ENCODE assay signal across 24 cellular contexts in the genomic region with DNA sequence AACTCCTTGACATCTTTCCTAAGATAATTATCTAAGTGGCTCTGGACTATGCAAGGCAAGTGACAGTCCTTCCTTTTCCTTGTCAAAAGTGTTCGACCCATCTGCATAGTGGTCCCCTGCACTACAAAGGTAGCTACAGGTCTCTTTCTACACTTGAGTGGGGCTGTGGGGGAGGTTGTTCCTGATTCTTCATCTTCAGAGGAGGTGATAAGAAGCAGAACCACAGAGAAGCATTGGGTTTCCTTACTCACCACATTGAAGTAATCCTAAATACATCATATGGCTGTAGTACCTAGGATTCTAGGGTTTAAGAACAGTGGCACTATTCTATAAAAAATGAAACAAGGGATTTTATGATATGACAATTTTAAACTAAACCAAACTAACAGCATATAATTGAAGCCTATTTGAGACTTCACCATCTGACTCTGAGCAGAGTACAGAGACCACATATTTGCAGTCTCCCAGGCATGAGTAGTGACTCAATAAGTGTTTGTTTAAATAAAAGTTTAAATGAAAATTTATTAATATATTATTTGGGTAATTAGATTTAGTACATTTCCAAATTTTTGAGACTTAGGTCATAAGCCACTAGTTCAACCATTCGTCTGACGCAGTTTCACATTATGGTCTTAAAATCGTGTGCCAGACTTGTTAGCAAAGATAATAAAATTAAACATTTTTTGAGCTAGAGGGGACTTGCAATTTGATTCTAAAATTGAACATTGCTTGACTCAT. TPM values are rescaled to one million over a fixed set of nuclear protein-coding genes. Genes with fewer than 3 reads are reported as not detected.
DNase-seq lines count a peak whose midpoint lies in the region; ATAC-seq and TF ChIP-seq lines count a peak whose summit lies in the region.
"Had no signal": no experiment of that assay in that cellular context is flagged by ENCODE, and none has a peak within 500 bp of the region (broad histone marks: within the 10 kb centered on the region; RNA-seq: fewer than 3 reads in every experiment).

No MANE protein-coding gene starts in this region.

- H3K4me1 Mint-ChIP-seq in activated CD8-positive, alpha-beta memory T cell treated with anti-CD3 and anti-CD28 coated beads, Interleukin-2, amount 10 ng/mL, durations not matched to agents 7 days and 5 days: peaks cover 22% of the 10 kb centered on the region
- H3K4me1 Mint-ChIP-seq in activated CD4-positive, alpha-beta memory T cell treated with anti-CD3 and anti-CD28 coated beads, Interleukin-2, amount 10 ng/mL, durations not matched to agents 7 days and 5 days: peaks cover 17% of the 10 kb centered on the region
- H3K4me1 Mint-ChIP-seq: naive B cell had no signal

- H3K27me3 ChIP-seq in spleen (replicated peaks in 1 of 7): no peaks in the 10 kb centered on the region
- H3K27me3 ChIP-seq: BLaER1, heart left ventricle, MG63 had no signal

- no peak for DNase-seq in activated CD8-positive, alpha-beta memory T cell treated with anti-CD3 and anti-CD28 coated beads, Interleukin-2, amount 10 ng/mL, durations not matched to agents 7 days and 5 days
- DNase-seq in activated CD8-positive, alpha-beta memory T cell treated with anti-CD3 and anti-CD28 coated beads, Interleukin-2, amount 50 U/mL, for 4 hours: no peak
- no peak for DNase-seq in activated CD4-positive, alpha-beta memory T cell treated with anti-CD3 and anti-CD28 coated beads, Interleukin-2, amount 10 ng/mL, durations not matched to agents 7 days and 5 days
- DNase-seq in iris pigment epithelial cell (ENCODE audit: low read depth): peak; percentile 42
- DNase-seq in superior temporal gyrus (ENCODE audit: extremely low spot score): peak; percentile 29
- DNase-seq in NCI-H2107 (lab: John Stamatoyannopoulos, UW): no peak
- no peak for DNase-seq in spleen
- DNase-seq in NCI-H345 (lab: John Stamatoyannopoulos, UW): no peak
- DNase-seq: activated CD4-positive, alpha-beta T cell treated with anti-CD3 and anti-CD28 coated beads, Interleukin-2, amount 50 U/mL, for 4 hours; amygdala; DMS 273 treated with DMSO at 0.1 percent for 48 hours; GOT3; heart left ventricle; lower lobe of right lung; MG63; naive B cell; NCI-H1694; RPMI8226; stimulated activated CD4-positive, alpha-beta T cell treated with anti-CD3 and anti-CD28 coated beads, Interleukin-4, amount 100 ng/mL, for 24 hours; substantia nigra had no signal

- no peak overlapping the region for H3K27ac ChIP-seq in spleen
- H3K27ac ChIP-seq: 22Rv1, BLaER1, heart left ventricle, lower lobe of right lung, skin epidermis had no signal

- no peak for TF ChIP-seq CTCF in spleen (IDR thresholded peaks at IDR 0.05 in 8 of 11, conservative IDR thresholded peaks at IDR 0.05 in 3 of 11)

- POLR2A ChIA-PET in activated CD4-positive, alpha-beta memory T cell treated with anti-CD3 and anti-CD28 coated beads, Interleukin-2, amount 10 ng/mL, durations not matched to agents 7 days and 5 days (lab: Charles Lee): interaction anchor here (1.0 to 2.2 kb wide), 4 partner anchors 55 to 199 kb away, joined by 3 to 11 read pairs (median 4); a partner anchor contains a TSS

- intact Hi-C loops in spleen (cut with DNase I; ENCODE audit: low total_unique reads): no loop called here

- no peak overlapping the region for H3K4me3 ChIP-seq in spleen
- H3K4me3 ChIP-seq: BLaER1, heart left ventricle, lower lobe of right lung, MG63, skin epidermis had no signal

- CTCF ChIA-PET in activated CD8-positive, alpha-beta memory T cell treated with anti-CD3 and anti-CD28 coated beads, Interleukin-2, amount 10 ng/mL, durations not matched to agents 7 days and 5 days (lab: Charles Lee): interaction anchor here (1.1 to 3.2 kb wide), 8 partner anchors 13 to 199 kb away, joined by 3 to 17 read pairs (median 4); a partner anchor contains a TSS
- CTCF ChIA-PET in activated CD4-positive, alpha-beta memory T cell treated with anti-CD3 and anti-CD28 coated beads, Interleukin-2, amount 10 ng/mL, durations not matched to agents 7 days and 5 days (lab: Charles Lee): interaction anchor here (0.9 to 1.6 kb wide), 2 partner anchors 16 to 54 kb away, joined by 3 read pairs; no protein-coding TSS in a partner anchor

- H3K36me3 Mint-ChIP-seq in activated CD8-positive, alpha-beta memory T cell treated with anti-CD3 and anti-CD28 coated beads, Interleukin-2, amount 10 ng/mL, durations not matched to agents 7 days and 5 days: peaks cover 2% of the 10 kb centered on the region
- H3K36me3 Mint-ChIP-seq in activated CD4-positive, alpha-beta memory T cell treated with anti-CD3 and anti-CD28 coated beads, Interleukin-2, amount 10 ng/mL, durations not matched to agents 7 days and 5 days (ENCODE audit: low read depth): no peaks in the 10 kb centered on the region
- H3K36me3 Mint-ChIP-seq: naive B cell had no signal

- TF ChIP-seq POLR2A in spleen (IDR thresholded peaks at IDR 0.05): no peak

- no peaks in the 10 kb centered on the region for H3K36me3 ChIP-seq in spleen
- H3K36me3 ChIP-seq: BLaER1, heart left ventricle, lower lobe of right lung, MG63 had no signal

- WGBS in spleen, 5 donors: 54 to 70% (median 59%) methylated on average over 4 of the region's 4 CpGs

- peak overlapping the region; percentile 14 for H3K4me3 Mint-ChIP-seq in activated CD8-positive, alpha-beta memory T cell treated with anti-CD3 and anti-CD28 coated beads, Interleukin-2, amount 10 ng/mL, durations not matched to agents 7 days and 5 days
- H3K4me3 Mint-ChIP-seq in activated CD4-positive, alpha-beta memory T cell treated with anti-CD3 and anti-CD28 coated beads, Interleukin-2, amount 10 ng/mL, durations not matched to agents 7 days and 5 days: no peak overlapping the region
- H3K4me3 Mint-ChIP-seq: naive B cell had no signal

- ATAC-seq in activated CD8-positive, alpha-beta memory T cell treated with anti-CD3 and anti-CD28 coated beads, Interleukin-2, amount 10 ng/mL, durations not matched to agents 7 days and 5 days: peak; percentile 44
- ATAC-seq: heart left ventricle had no signal

- H3K27me3 Mint-ChIP-seq in activated CD8-positive, alpha-beta memory T cell treated with anti-CD3 and anti-CD28 coated beads, Interleukin-2, amount 10 ng/mL, durations not matched to agents 7 days and 5 days: no peaks in the 10 kb centered on the region
- H3K27me3 Mint-ChIP-seq in activated CD4-positive, alpha-beta memory T cell treated with anti-CD3 and anti-CD28 coated beads, Interleukin-2, amount 10 ng/mL, durations not matched to agents 7 days and 5 days: peaks cover 3% of the 10 kb centered on the region
- H3K27me3 Mint-ChIP-seq: progenitor cell of endocrine pancreas had no signal

- H3K9me3 ChIP-seq in spleen: no peaks in the 10 kb centered on the region
- H3K9me3 ChIP-seq: BLaER1, heart left ventricle, lower lobe of right lung, MG63 had no signal

- H3K9me3 Mint-ChIP-seq in activated CD8-positive, alpha-beta memory T cell treated with anti-CD3 and anti-CD28 coated beads, Interleukin-2, amount 10 ng/mL, durations not matched to agents 7 days and 5 days (ENCODE audit: low read depth): no peaks in the 10 kb centered on the region
- H3K9me3 Mint-ChIP-seq in activated CD4-positive, alpha-beta memory T cell treated with anti-CD3 and anti-CD28 coated beads, Interleukin-2, amount 10 ng/mL, durations not matched to agents 7 days and 5 days: no peaks in the 10 kb centered on the region
- H3K9me3 Mint-ChIP-seq: naive B cell had no signal

- peaks cover 0 to 21% (median 3%) of the 10 kb centered on the region in 6 donors for H3K4me1 ChIP-seq in spleen
- H3K4me1 ChIP-seq: BLaER1, heart left ventricle, lower lobe of right lung had no signal

- peak overlapping the region; percentile 75 for H3K27ac Mint-ChIP-seq in activated CD8-positive, alpha-beta memory T cell treated with anti-CD3 and anti-CD28 coated beads, Interleukin-2, amount 10 ng/mL, durations not matched to agents 7 days and 5 days
- H3K27ac Mint-ChIP-seq in activated CD4-positive, alpha-beta memory T cell treated with anti-CD3 and anti-CD28 coated beads, Interleukin-2, amount 10 ng/mL, durations not matched to agents 7 days and 5 days: peak overlapping the region; percentile 74
- H3K27ac Mint-ChIP-seq: naive B cell, progenitor cell of endocrine pancreas had no signal

RNA-seq across cellular contexts. Expression of a gene that starts 54.9 kb away (rescaled TPM):
- 10 to 100 TPM; 71.4 to 77.4 TPM for total RNA-seq in activated CD8-positive, alpha-beta memory T cell treated with anti-CD3 and anti-CD28 coated beads, Interleukin-2, amount 10 ng/mL, durations not matched to agents 7 days and 5 days
- 10 to 100 TPM; 73.5 to 79.6 TPM for total RNA-seq in activated CD4-positive, alpha-beta memory T cell treated with anti-CD3 and anti-CD28 coated beads, Interleukin-2, amount 10 ng/mL, durations not matched to agents 7 days and 5 days
- 100 to 1,000 TPM in 3 of 7 donors, 10 to 100 TPM in 4; 65.7 to 120 (median 80.7) TPM for total RNA-seq in spleen
- polyA plus RNA-seq in spleen: 10 to 100 TPM; 16.9 to 24.5 (median 17.9) TPM

Comparison
In these comparisons a context has a peak if more than half of its experiments do, and no peak if none do; other contexts are left out.
1. DNase-seq: peak in iris pigment epithelial cell (single experiment) and superior temporal gyrus (single experiment); none in activated CD8-positive, alpha-beta memory T cell treated with anti-CD3 and anti-CD28 coated beads, Interleukin-2, amount 10 ng/mL, durations not matched to agents 7 days and 5 days (single experiment), activated CD8-positive, alpha-beta memory T cell treated with anti-CD3 and anti-CD28 coated beads, Interleukin-2, amount 50 U/mL, for 4 hours (single experiment), activated CD4-positive, alpha-beta memory T cell treated with anti-CD3 and anti-CD28 coated beads, Interleukin-2, amount 10 ng/mL, durations not matched to agents 7 days and 5 days (single experiment), NCI-H2107 (single experiment), spleen (single experiment) and NCI-H345 (single experiment).